Comparison of ENCODE assay signal across 20 cellular contexts in genomic region chr12:91189526-91189925, GRCh38. TPM values are rescaled to one million over a fixed set of nuclear protein-coding genes. Genes with fewer than 3 reads are reported as not detected.
DNase-seq lines count a peak whose midpoint lies in the region; TF ChIP-seq lines count a peak whose summit lies in the region.
"Had no signal": no experiment of that assay in that cellular context is flagged by ENCODE, and none has a peak within 500 bp of the region (broad histone marks: within the 10 kb centered on the region; RNA-seq: fewer than 3 reads in every experiment).

No MANE protein-coding gene starts in this region.

- no peak for TF ChIP-seq EP300 in sigmoid colon (IDR thresholded peaks at IDR 0.05)
- TF ChIP-seq EP300 in transverse colon (IDR thresholded peaks at IDR 0.05; ENCODE audit: low read depth): no peak

- intact Hi-C loops in sigmoid colon (cut with DNase I): loop anchor here (5.0 kb wide), 1 partner anchor 47 kb away; no protein-coding TSS in a partner anchor
- intact Hi-C loops in transverse colon (cut with DNase I; ENCODE audit: low total_unique reads): no loop called here

- TF ChIP-seq CTCF in fibroblast of villous mesenchyme (IDR thresholded peaks at IDR 0.05; ENCODE audit: insufficient read depth, low read depth, low read length) (no peak), sigmoid colon (IDR thresholded peaks at IDR 0.05) (no peak), transverse colon (IDR thresholded peaks at IDR 0.05) (no peak)

- H3K4me3 ChIP-seq in fibroblast of villous mesenchyme (ENCODE audit: low read depth, low read length) (no peak overlapping the region), sigmoid colon (no peak overlapping the region), transverse colon (no peak overlapping the region)
- H3K4me3 ChIP-seq: BLaER1 treated with 17β-estradiol and CSF1 and Interleukin-3, amounts not matched to agents 10 nM and 100 nM; left ventricle myocardium inferior; MG63 had no signal

- H3K36me3 ChIP-seq in sigmoid colon (no peaks in the 10 kb centered on the region), transverse colon (no peaks in the 10 kb centered on the region)
- H3K36me3 ChIP-seq: BLaER1 treated with 17β-estradiol and CSF1 and Interleukin-3, amounts not matched to agents 10 nM and 100 nM; left ventricle myocardium inferior; MG63 had no signal

- no peak for TF ChIP-seq POLR2A in sigmoid colon (IDR thresholded peaks at IDR 0.05)
- TF ChIP-seq POLR2A in transverse colon (IDR thresholded peaks at IDR 0.05): no peak

- WGBS in sigmoid colon, 2 donors: 82 to 87% methylated on average over 3 of the region's 3 CpGs
- WGBS in transverse colon (ENCODE audit: low coverage in 1 of 2), 2 donors: 70 to 85% methylated on average over 3 of the region's 3 CpGs

- H3K27me3 ChIP-seq in sigmoid colon: no peaks in the 10 kb centered on the region
- H3K27me3 ChIP-seq in transverse colon: no peaks in the 10 kb centered on the region
- H3K27me3 ChIP-seq: BLaER1 treated with 17β-estradiol and CSF1 and Interleukin-3, amounts not matched to agents 10 nM and 100 nM; MG63 had no signal

- peaks cover 0 to 25% (median 17%) of the 10 kb centered on the region in 4 donors for H3K4me1 ChIP-seq in sigmoid colon
- H3K4me1 ChIP-seq in transverse colon: peaks cover 0 to 14% (median 0%) of the 10 kb centered on the region in 4 donors
- H3K4me1 ChIP-seq: BLaER1 treated with 17β-estradiol and CSF1 and Interleukin-3, amounts not matched to agents 10 nM and 100 nM; left ventricle myocardium inferior had no signal

- in situ Hi-C loops in transverse colon (cut with MboI; ENCODE audit: low pct_ligation_motif_present in 1 of 4, low pct_unique_long_range_greater_than_20kb in 1 of 4, low sequenced_read_pairs in 3 of 4): loop anchor here in 1 of 4 donors (25.0 kb wide), 1 partner anchor 148 kb away; no protein-coding TSS in a partner anchor

- H3K9me3 ChIP-seq in sigmoid colon (no peaks in the 10 kb centered on the region), transverse colon (no peaks in the 10 kb centered on the region)
- H3K9me3 ChIP-seq: BLaER1 treated with 17β-estradiol and CSF1 and Interleukin-3, amounts not matched to agents 10 nM and 100 nM; MG63 had no signal

- H3K27ac ChIP-seq in sigmoid colon (peak overlapping the region in 3 of 4 donors; percentile 25 to 40 (median 34)), transverse colon (no peak overlapping the region)
- H3K27ac ChIP-seq: BLaER1 treated with 17β-estradiol and CSF1 and Interleukin-3, amounts not matched to agents 10 nM and 100 nM; epithelial cell of prostate; left ventricle myocardium inferior had no signal

- peak; percentile 22 for DNase-seq in GM03348 (ENCODE audit: low spot score)
- peak; percentile 68 for DNase-seq in astrocyte of the hippocampus (ENCODE audit: low read depth, low spot score)
- DNase-seq in fibroblast of villous mesenchyme (ENCODE audit: low read depth): peak; percentile 70
- no peak for DNase-seq in sigmoid colon
- no peak for DNase-seq in NCI-H1436 (lab: John Stamatoyannopoulos, UW)
- no peak for DNase-seq in stimulated activated naive CD4-positive, alpha-beta T cell treated with Interleukin-2 at 50 U/mL for 16 hours (lab: John Stamatoyannopoulos, UW)
- DNase-seq in transverse colon: no peak
- no peak for DNase-seq in stimulated activated naive CD4-positive, alpha-beta T cell (lab: John Stamatoyannopoulos, UW)
- DNase-seq: activated CD4-positive, alpha-beta memory T cell treated with anti-CD3 and anti-CD28 coated beads, Interleukin-2, amount 10 ng/mL, durations not matched to agents 7 days and 5 days; activated naive CD8-positive, alpha-beta T cell treated with anti-CD3 and anti-CD28 coated beads for 36 hours; activated T-cell treated with anti-CD3 and anti-CD28 coated beads, Interleukin-2, amount 50 U/mL, for 72 hours; left ventricle myocardium inferior; MG63; NCI-H2029; NCI-H524; PC-3 had no signal

RNA-seq across cellular contexts. Expression of gene DCN, which starts 6.9 kb away (rescaled TPM):
- 125 and 258 TPM in 2 replicates for total RNA-seq in fibroblast of villous mesenchyme
- 1,000 to 10,000 TPM in 3 of 4 donors, 100 to 1,000 TPM in 1; 675 to 1,612 (median 1,535) TPM for total RNA-seq in sigmoid colon
- polyA plus RNA-seq in sigmoid colon: 100 to 1,000 TPM in 2 of 3 donors, 10 to 100 TPM in 1; 41.2 to 380 (median 180) TPM
- total RNA-seq in transverse colon: 100 to 1,000 TPM; 133 to 511 (median 276) TPM
- total RNA-seq: activated CD4-positive, alpha-beta memory T cell treated with anti-CD3 and anti-CD28 coated beads, Interleukin-2, amount 10 ng/mL, durations not matched to agents 7 days and 5 days; activated naive CD8-positive, alpha-beta T cell treated with anti-CD3 and anti-CD28 coated beads for 36 hours; activated T-cell treated with anti-CD3 and anti-CD28 coated beads, Interleukin-2, amount 50 U/mL, for 72 hours; H1; HT1080; PC-3 had no signal
- polyA plus RNA-seq: H1 had no signal

Comparison
In these comparisons a context has a peak if more than half of its experiments do, and no peak if none do; other contexts are left out.
1. DNase-seq: peak in GM03348 (single experiment), astrocyte of the hippocampus (single experiment) and fibroblast of villous mesenchyme (single experiment); none in sigmoid colon (single experiment), NCI-H1436 (single experiment), stimulated activated naive CD4-positive, alpha-beta T cell treated with Interleukin-2 at 50 U/mL for 16 hours (single experiment), transverse colon (single experiment) and stimulated activated naive CD4-positive, alpha-beta T cell (0 of 6).
2. H3K27ac ChIP-seq: peak in sigmoid colon (3 of 4); none in transverse colon (0 of 4).